1 cellular context compared by ENCODE assay signal in the genomic region with DNA sequence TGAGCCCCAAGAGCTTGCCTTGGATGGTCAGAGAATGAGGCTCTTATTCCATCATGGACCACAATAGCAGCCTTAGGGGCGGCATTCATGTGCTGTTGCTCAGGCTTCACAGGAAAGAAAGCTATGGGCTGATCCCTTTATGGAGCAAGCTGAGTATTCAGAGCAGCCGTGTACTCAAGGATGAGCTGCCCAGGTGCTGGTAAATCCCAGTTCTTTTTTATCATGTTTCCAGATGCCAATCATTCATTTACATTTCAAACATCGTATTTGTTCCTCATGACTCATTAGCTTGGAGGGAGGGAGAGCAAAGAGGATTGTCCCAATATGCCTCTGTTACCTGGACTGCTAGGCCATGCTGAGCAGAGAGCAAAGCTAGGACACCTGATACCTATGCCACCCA.
TF ChIP-seq lines count a peak whose summit lies in the region.

No MANE protein-coding gene starts in this region.

TF ChIP-seq in H1, 55 proteins besides CTCF, POLR2A, EP300 and RAD21:
- TF ChIP-seq USF2 (IDR thresholded peaks at IDR 0.05; ENCODE audit: low read length) (no peak), HDAC2 (IDR thresholded peaks at IDR 0.05; ENCODE audit: borderline replicate concordance in 1 of 2, low read depth in 2 of 2, low read length in 2 of 2) (no peak), FOSL1 (IDR thresholded peaks at IDR 0.05; ENCODE audit: insufficient read depth, low read depth, low read length) (no peak), SP1 (IDR thresholded peaks at IDR 0.05; ENCODE audit: low read depth, low read length) (no peak), SRF (IDR thresholded peaks at IDR 0.05; ENCODE audit: low read depth, low read length) (no peak), CHD1 (IDR thresholded peaks at IDR 0.05; ENCODE audit: low read depth, low read length) (no peak), SIX5 (IDR thresholded peaks at IDR 0.05; ENCODE audit: low read depth, low read length) (no peak), EZH2 (IDR thresholded peaks at IDR 0.05; ENCODE audit: low read depth, low read length, severe bottlenecking) (no peak), CTBP2 (IDR thresholded peaks at IDR 0.05; ENCODE audit: borderline replicate concordance, insufficient read depth, insufficient read length, low read length) (no peak), SIN3A (conservative IDR thresholded peaks at IDR 0.05 in 1 of 2, IDR thresholded peaks at IDR 0.05 in 1 of 2; ENCODE audit: low read depth in 1 of 2, low read length in 2 of 2) (no peak), TAF7 (optimal IDR thresholded peaks at IDR 0.05; ENCODE audit: borderline replicate concordance, low read depth, low read length) (no peak), CBX8 (IDR thresholded peaks at IDR 0.05; ENCODE audit: borderline replicate concordance, low read depth, low read length) (no peak), SUZ12 (IDR thresholded peaks at IDR 0.05; ENCODE audit: low read length) (no peak), CHD2 (IDR thresholded peaks at IDR 0.05; ENCODE audit: low read length) (no peak), TAF1 (IDR thresholded peaks at IDR 0.05; ENCODE audit: low read depth, low read length) (no peak), GABPA (IDR thresholded peaks at IDR 0.05; ENCODE audit: borderline replicate concordance, insufficient read depth, low read length) (no peak)
- TF ChIP-seq, protein P1, sequence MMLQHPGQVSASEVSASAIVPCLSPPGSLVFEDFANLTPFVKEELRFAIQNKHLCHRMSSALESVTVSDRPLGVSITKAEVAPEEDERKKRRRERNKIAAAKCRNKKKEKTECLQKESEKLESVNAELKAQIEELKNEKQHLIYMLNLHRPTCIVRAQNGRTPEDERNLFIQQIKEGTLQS (IDR thresholded peaks at IDR 0.05; ENCODE audit: insufficient read depth, low read depth, low read length) = no peak
- TF ChIP-seq, protein P2, sequence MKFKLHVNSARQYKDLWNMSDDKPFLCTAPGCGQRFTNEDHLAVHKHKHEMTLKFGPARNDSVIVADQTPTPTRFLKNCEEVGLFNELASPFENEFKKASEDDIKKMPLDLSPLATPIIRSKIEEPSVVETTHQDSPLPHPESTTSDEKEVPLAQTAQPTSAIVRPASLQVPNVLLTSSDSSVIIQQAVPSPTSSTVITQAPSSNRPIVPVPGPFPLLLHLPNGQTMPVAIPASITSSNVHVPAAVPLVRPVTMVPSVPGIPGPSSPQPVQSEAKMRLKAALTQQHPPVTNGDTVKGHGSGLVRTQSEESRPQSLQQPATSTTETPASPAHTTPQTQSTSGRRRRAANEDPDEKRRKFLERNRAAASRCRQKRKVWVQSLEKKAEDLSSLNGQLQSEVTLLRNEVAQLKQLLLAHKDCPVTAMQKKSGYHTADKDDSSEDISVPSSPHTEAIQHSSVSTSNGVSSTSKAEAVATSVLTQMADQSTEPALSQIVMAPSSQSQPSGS (IDR thresholded peaks at IDR 0.05; ENCODE audit: low read length) = no peak
